In the genomic region with DNA sequence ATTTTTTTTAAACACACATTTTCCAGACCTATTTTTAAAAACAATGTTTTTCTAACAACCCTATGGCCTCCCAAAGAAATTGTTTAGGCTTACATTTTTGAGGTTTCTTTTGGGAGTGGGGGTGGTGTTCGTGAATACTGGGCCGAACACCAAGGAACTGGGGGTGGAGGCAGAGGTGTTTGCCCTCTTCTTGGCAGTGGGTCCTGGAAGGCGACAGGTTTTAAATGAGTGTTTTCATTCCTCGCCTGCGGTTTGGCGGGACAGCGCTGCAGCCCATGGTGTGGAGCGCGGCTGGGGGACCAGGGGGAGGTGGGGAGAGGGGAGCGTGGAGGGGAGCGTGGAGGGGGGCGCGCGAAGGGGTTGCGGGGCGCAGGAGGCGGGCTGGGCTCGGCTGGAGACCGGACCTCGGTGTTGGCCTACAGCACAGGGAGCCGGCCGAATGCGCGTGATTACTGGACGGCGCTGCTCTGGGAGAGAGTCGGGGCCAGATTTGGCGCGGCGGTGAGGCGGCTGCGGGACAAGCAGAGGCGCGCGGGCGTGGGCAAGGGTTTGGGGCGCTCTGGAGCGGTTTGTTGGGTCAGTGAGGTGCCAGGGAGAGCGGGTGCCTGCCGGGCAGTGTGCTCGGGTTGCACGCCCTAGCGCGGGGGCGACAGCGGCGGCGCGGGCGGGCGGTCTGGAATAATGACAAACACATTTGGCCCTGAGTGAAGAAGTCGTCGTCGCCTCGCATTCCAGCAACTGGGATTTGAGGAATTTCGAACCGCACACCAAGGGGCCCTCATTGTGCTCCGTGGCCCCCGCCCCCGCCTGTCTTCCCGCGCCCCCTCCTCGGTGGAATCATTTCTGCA, we compare ENCODE assay signal across 8 cellular contexts. TPM values are rescaled to one million over a fixed set of nuclear protein-coding genes. Genes with fewer than 3 reads are reported as not detected.
A peak's percentile ranks its signal among the peaks of the same experiment; 100 is the strongest.
DNase-seq lines count a peak whose midpoint lies in the region; ATAC-seq and TF ChIP-seq lines count a peak whose summit lies in the region.

No MANE protein-coding gene starts in this region.

- H3K4me2 ChIP-seq in osteoblast (ENCODE audit: insufficient read depth, low read length) = peak overlapping the region; percentile 94

- H4K20me1 ChIP-seq in osteoblast (ENCODE audit: insufficient read depth, low read length) = peaks cover 33% of the 10 kb centered on the region

- ATAC-seq in GM21529 (IDR thresholded peaks at IDR 0.05; ENCODE audit: unreplicated experiment) (no peak), GM18907 (IDR thresholded peaks at IDR 0.05; ENCODE audit: unreplicated experiment) (no peak)

- no peak overlapping the region for H2AFZ ChIP-seq in osteoblast (ENCODE audit: low read length)

- H3K27me3 ChIP-seq in MG63 = no peaks in the 10 kb centered on the region
- H3K27me3 ChIP-seq in osteoblast (ENCODE audit: insufficient read depth, low read length) = no peaks in the 10 kb centered on the region

- DNase-seq in COLO668 (lab: John Stamatoyannopoulos, UW; ENCODE audit: unreplicated experiment) (peak; percentile 24), MG63 (peak; percentile 94), fibroblast of the aortic adventitia (ENCODE audit: low read depth) (peak; percentile 82), osteoblast (ENCODE audit: insufficient read length, low spot score, missing footprints) (peak; percentile 86), DMS79 treated with DMSO at 0.1 percent for 48 hours (lab: John Stamatoyannopoulos, UW) (no peak)
- no peak for DNase-seq in central memory CD4-positive, alpha-beta T cell

- H3K27ac ChIP-seq in osteoblast (ENCODE audit: low read depth, low read length) = peak overlapping the region; percentile 75

- peak overlapping the region; percentile 65 for H3K4me3 ChIP-seq in MG63
- H3K4me3 ChIP-seq in fibroblast of the aortic adventitia (ENCODE audit: low read depth, low read length) = peak overlapping the region; percentile 96
- H3K4me3 ChIP-seq in osteoblast (ENCODE audit: insufficient read depth, low read length) = peak overlapping the region; percentile 93

- H3K9me3 ChIP-seq in MG63 (peaks cover 5% of the 10 kb centered on the region; the same call in 1 of the 2 replicates), osteoblast (ENCODE audit: low read depth, low read length) (no peaks in the 10 kb centered on the region)

- H3K36me3 ChIP-seq in MG63 = peaks cover 9% of the 10 kb centered on the region
- no peaks in the 10 kb centered on the region for H3K36me3 ChIP-seq in osteoblast (ENCODE audit: insufficient read depth, low read length)

- no peak for TF ChIP-seq CTCF in fibroblast of the aortic adventitia (IDR thresholded peaks at IDR 0.05; ENCODE audit: insufficient read depth, low read length)
- TF ChIP-seq CTCF in osteoblast (IDR thresholded peaks at IDR 0.05; ENCODE audit: extremely low read depth, low read depth, low read length) = no peak

- peaks cover 22% of the 10 kb centered on the region for H3K4me1 ChIP-seq in osteoblast (ENCODE audit: insufficient read depth, low read length)

- peaks cover 56% of the 10 kb centered on the region for H3K79me2 ChIP-seq in osteoblast (ENCODE audit: insufficient read depth, low read length)

RNA-seq across cellular contexts. Expression of a gene that starts 0.8 kb away (rescaled TPM):
- 118 and 133 TPM in 2 replicates for total RNA-seq in MG63 (2014; rRNA removed; shearing (Covaris generic); ENCODE audit: low replicate concordance)
- total RNA-seq in fibroblast of the aortic adventitia (ENCODE audit: low replicate concordance) (707 and 865 TPM in 2 replicates), osteoblast (316 and 373 TPM in 2 replicates)

Comparison
In these comparisons a context has a peak if more than half of its experiments do, and no peak if none do; other contexts are left out.
1. DNase-seq: peak in COLO668 (single experiment), MG63 (single experiment), fibroblast of the aortic adventitia (single experiment) and osteoblast (single experiment); none in central memory CD4-positive, alpha-beta T cell (single experiment) and DMS79 treated with DMSO at 0.1 percent for 48 hours (single experiment).
2. Peak in every context shown above with its lines, with median percentiles within 50 percentile points of each other: H3K4me3 ChIP-seq.